In genomic region chr1:34419662-34420061, GRCh38 we compare ENCODE assay signal across 13 cellular contexts.
DNase-seq lines count a peak whose midpoint lies in the region; ATAC-seq and TF ChIP-seq lines count a peak whose summit lies in the region.
"Had no signal": no experiment of that assay in that cellular context is flagged by ENCODE, and none has a peak within 500 bp of the region (broad histone marks: within the 10 kb centered on the region; RNA-seq: fewer than 3 reads in every experiment).

No MANE protein-coding gene starts in this region.

- H3K9me3 ChIP-seq in SJCRH30 (replicated peaks) (no peaks in the 10 kb centered on the region), prostate gland (no peaks in the 10 kb centered on the region)
- H3K9me3 ChIP-seq: ascending aorta, HAP-1, SJSA1 had no signal

- H3K36me3 ChIP-seq in GM23338 (ENCODE audit: insufficient read depth) (no peaks in the 10 kb centered on the region), SJCRH30 (no peaks in the 10 kb centered on the region), prostate gland (no peaks in the 10 kb centered on the region)
- H3K36me3 ChIP-seq: ascending aorta, HAP-1, SJSA1 had no signal

- peaks cover 5% of the 10 kb centered on the region; the same call in 2 of the 3 replicates for H3K4me1 Mint-ChIP-seq in GM23338

- H3K27ac ChIP-seq in GM23338 (ENCODE audit: low read depth) (no peak overlapping the region), SJCRH30 (no peak overlapping the region), prostate gland (no peak overlapping the region)
- H3K27ac ChIP-seq: ascending aorta, SJSA1 had no signal

- H3K9me2 ChIP-seq in GM23338 (ENCODE audit: insufficient read depth) = 0 out of 2 replicates have a peak, but pooled peaks cover 5% of the 10 kb centered on the region

- TF ChIP-seq POLR2A in prostate gland (IDR thresholded peaks at IDR 0.05) = no peak

- H3K79me2 ChIP-seq in GM23338 (replicated peaks; ENCODE audit: insufficient read depth) = no peaks in the 10 kb centered on the region

- H3K27me3 Mint-ChIP-seq in GM23338 (ENCODE audit: insufficient read depth, low read depth, poor library complexity) = peaks cover 6% of the 10 kb centered on the region

- H3K9me3 Mint-ChIP-seq in GM23338 = no peaks in the 10 kb centered on the region
- H3K9me3 Mint-ChIP-seq: stimulated activated naive CD8-positive, alpha-beta T cell treated with anti-CD3 and anti-CD28 coated beads, Interleukin-15, Interleukin-2, amounts not matched to agents 100 ng/mL and 50 ng/mL, for 24 hours had no signal

- peak; percentile 18 for TF ChIP-seq CTCF in AG09319 (IDR thresholded peaks at IDR 0.05; ENCODE audit: low read depth, low read length)
- TF ChIP-seq CTCF in GM23338 (conservative IDR thresholded peaks at IDR 0.05; ENCODE audit: low read depth in 2 of 2) = peak; percentile 63 to 78
- no peak for TF ChIP-seq CTCF in prostate gland (IDR thresholded peaks at IDR 0.05)

- WGBS in prostate gland = 37% methylated on average over 4 of the region's 4 CpGs

- H4K20me1 ChIP-seq in GM23338 (replicated peaks; ENCODE audit: insufficient read depth) = no peaks in the 10 kb centered on the region

- no peak overlapping the region for H3K4me3 Mint-ChIP-seq in GM23338
- H3K4me3 Mint-ChIP-seq: stimulated activated naive CD8-positive, alpha-beta T cell treated with anti-CD3 and anti-CD28 coated beads, Interleukin-15, Interleukin-2, amounts not matched to agents 100 ng/mL and 50 ng/mL, for 24 hours had no signal

- H3K4me2 ChIP-seq in GM23338 = no peak overlapping the region

- H3K27me3 ChIP-seq in GM23338 (ENCODE audit: insufficient read depth) (no peaks in the 10 kb centered on the region), SJCRH30 (peaks cover 20% of the 10 kb centered on the region), prostate gland (replicated peaks; ENCODE audit: insufficient read depth) (no peaks in the 10 kb centered on the region)
- H3K27me3 ChIP-seq: ascending aorta, SJSA1 had no signal

- peak overlapping the region; percentile 56 for H2AFZ ChIP-seq in GM23338

- no peak overlapping the region for H3K4me3 ChIP-seq in GM23338
- H3K4me3 ChIP-seq in SJCRH30 = no peak overlapping the region
- H3K4me3 ChIP-seq in prostate gland = no peak overlapping the region
- H3K4me3 ChIP-seq: ascending aorta, HAP-1, SJSA1 had no signal

- intact Hi-C loops in prostate gland (cut with DNase I) = no loop called here

- H3K4me1 ChIP-seq in GM23338 (ENCODE audit: insufficient read depth) (no peaks in the 10 kb centered on the region), SJCRH30 (no peaks in the 10 kb centered on the region), prostate gland (replicated peaks) (no peaks in the 10 kb centered on the region)
- H3K4me1 ChIP-seq: ascending aorta, HAP-1, SJSA1 had no signal

- ATAC-seq in GM23338 = peak; percentile 99
- no peak for ATAC-seq in GM19397 (IDR thresholded peaks at IDR 0.05; ENCODE audit: unreplicated experiment)

- DNase-seq in AG09319 (ENCODE audit: extremely low read depth, low read depth) (no peak), GM23338 (ENCODE audit: low spot score) (peak; percentile 79), SJCRH30 (peak; percentile 12 to 21), iPS-NIHi11 (ENCODE audit: low spot score) (peak; percentile 58), NCI-H128 (lab: John Stamatoyannopoulos, UW; ENCODE audit: unreplicated experiment) (no peak), prostate gland (ENCODE audit: low spot score) (no peak), foreskin melanocyte (no peak)
- DNase-seq: activated CD4-positive, alpha-beta T cell treated with anti-CD3 and anti-CD28 coated beads for 4 hours had no signal

- H3K36me3 Mint-ChIP-seq in GM23338 (ENCODE audit: low read depth) = no peaks in the 10 kb centered on the region

- H3K27ac Mint-ChIP-seq in GM23338 = no peak overlapping the region
- H3K27ac Mint-ChIP-seq: stimulated activated naive CD8-positive, alpha-beta T cell treated with anti-CD3 and anti-CD28 coated beads, Interleukin-15, Interleukin-2, amounts not matched to agents 100 ng/mL and 50 ng/mL, for 24 hours had no signal

- H3F3A ChIP-seq in GM23338 (replicated peaks; ENCODE audit: low read depth) = no peaks in the 10 kb centered on the region

TF ChIP-seq in GM23338, 12 proteins besides CTCF, POLR2A, EP300 and RAD21:
- no peak for TF ChIP-seq NANOG (IDR thresholded peaks at IDR 0.05; ENCODE audit: borderline replicate concordance)
- peak; percentile 16; the same call in 1 of the 2 replicates for TF ChIP-seq CREB1 (CRISPR knock-in tag; IDR thresholded peaks at IDR 0.05; ENCODE audit: low read depth)
- TF ChIP-seq ZNF462 (CRISPR knock-in tag; IDR thresholded peaks at IDR 0.05) = peak; percentile 74; the same call in 1 of the 2 replicates

Comparison
In these comparisons a context has a peak if more than half of its experiments do, and no peak if none do; other contexts are left out.
1. DNase-seq: peak in GM23338 (single experiment), SJCRH30 (2 of 2) and iPS-NIHi11 (single experiment); none in AG09319 (single experiment), NCI-H128 (single experiment), prostate gland (single experiment) and foreskin melanocyte (single experiment).
2. CTCF ChIP-seq: peak in AG09319 (single experiment) and GM23338 (2 of 2); none in prostate gland (0 of 4).